ENCODE assay signal across 36 cellular contexts in the genomic region with DNA sequence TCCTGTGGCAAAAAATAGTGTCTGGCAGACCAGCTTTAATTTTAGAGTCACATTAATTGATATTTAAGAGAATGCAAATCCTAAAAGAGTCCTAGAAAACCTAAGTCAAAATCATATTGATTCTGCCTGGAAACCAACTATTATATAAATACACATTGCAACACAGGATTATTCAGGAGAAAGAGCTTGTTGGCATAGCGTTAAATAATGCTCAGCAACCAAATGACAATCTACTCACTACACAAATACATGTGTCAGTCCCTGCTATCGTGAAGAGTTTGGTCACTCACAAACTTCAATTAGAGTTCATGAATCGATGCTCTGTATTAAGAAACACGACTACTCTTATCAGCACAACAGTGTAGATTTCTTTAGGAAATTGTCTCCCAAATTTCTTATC. TPM values are rescaled to one million over a fixed set of nuclear protein-coding genes. Genes with fewer than 3 reads are reported as not detected.
"Had no signal": no experiment of that assay in that cellular context is flagged by ENCODE, and none has a peak within 500 bp of the region (broad histone marks: within the 10 kb centered on the region; RNA-seq: fewer than 3 reads in every experiment).

No MANE protein-coding gene starts in this region.

- H3K4me3 ChIP-seq: MG63 had no signal

- DNase-seq: Karpas-422, Kasumi-1, MG63, MM.1S, MV-4-11, NCI-H1048, NCI-H1092, NCI-H1092 treated with DMSO at 0.1 percent for 48 hours, NCI-H1105, NCI-H1105 treated with DMSO at 0.1 percent for 48 hours, NCI-H1417, NCI-H1417 treated with DMSO at 0.1 percent for 48 hours, NCI-H1436, NCI-H1436 treated with DMSO at 0.1 percent for 48 hours, NCI-H146, NCI-H1694, NCI-H1694 treated with DMSO at 0.1 percent for 48 hours, NCI-H187, NCI-H187 treated with DMSO at 0.1 percent for 48 hours, NCI-H1930, NCI-H2029, NCI-H2029 treated with DMSO at 0.1 percent for 48 hours, NCI-H2081, NCI-H2081 treated with DMSO at 0.1 percent for 48 hours, NCI-H2107, NCI-H2171, NCI-H2171 treated with DMSO at 0.1 percent for 48 hours, NCI-H2227 treated with DMSO at 0.1 percent for 48 hours, NCI-H226, NCI-H345, NCI-H446, NCI-H446 treated with DMSO at 0.1 percent for 48 hours, NCI-H510A, NCI-H510A treated with DMSO at 0.1 percent for 48 hours had no signal

- H3K36me3 ChIP-seq: MG63 had no signal

- H3K9me3 ChIP-seq: MG63 had no signal

RNA-seq across cellular contexts. Expression of gene CGA, which starts 54.2 kb away (rescaled TPM):
- total RNA-seq: LHCN-M2, MCF 10A had no signal
